9 cellular contexts compared by ENCODE assay signal in the genomic region with DNA sequence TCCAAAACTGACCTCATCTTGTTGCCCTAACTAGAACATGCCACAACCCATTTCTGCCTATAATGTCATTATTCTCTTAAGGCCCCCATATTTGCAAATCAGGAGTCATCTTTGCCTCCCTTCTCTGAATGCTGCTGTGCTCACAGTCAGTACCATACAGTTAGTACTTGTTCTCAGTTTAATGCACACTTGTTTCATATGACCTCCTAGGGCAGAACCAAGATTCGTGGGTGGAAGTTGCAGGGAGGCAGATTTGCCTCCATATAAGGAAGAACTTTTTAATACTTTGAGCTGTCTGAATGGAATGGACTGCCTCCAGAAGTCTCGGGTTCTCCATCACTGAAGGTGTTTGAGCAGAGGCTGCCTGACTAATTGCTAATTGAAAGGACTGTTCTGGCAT. TPM values are rescaled to one million over a fixed set of nuclear protein-coding genes. Genes with fewer than 3 reads are reported as not detected.
DNase-seq lines count a peak whose midpoint lies in the region; ATAC-seq lines count a peak whose summit lies in the region.
"Had no signal": no experiment of that assay in that cellular context is flagged by ENCODE, and none has a peak within 500 bp of the region (broad histone marks: within the 10 kb centered on the region; RNA-seq: fewer than 3 reads in every experiment).

No MANE protein-coding gene starts in this region.

- H3K27ac Mint-ChIP-seq in T-helper 1 cell treated with Interleukin-12 subunit alpha and Interleukin-12 subunit beta and Interleukin-4 antibody, amounts not matched to agents 30 μg/mL and 1 μg/mL, for 36 hours: peak overlapping the region; percentile 75
- peak overlapping the region; percentile 67 to 84 for H3K27ac Mint-ChIP-seq in effector memory CD8-positive, alpha-beta T cell

- peaks cover 65% of the 10 kb centered on the region for H3K4me1 Mint-ChIP-seq in T-helper 1 cell treated with Interleukin-12 subunit alpha and Interleukin-12 subunit beta and Interleukin-4 antibody, amounts not matched to agents 30 μg/mL and 1 μg/mL, for 36 hours (ENCODE audit: low read depth)
- peaks cover 62 to 82% of the 10 kb centered on the region in 2 donors for H3K4me1 Mint-ChIP-seq in effector memory CD8-positive, alpha-beta T cell (ENCODE audit: low read depth in 2 of 2)

- peaks cover 51% of the 10 kb centered on the region for H3K36me3 Mint-ChIP-seq in T-helper 1 cell treated with Interleukin-12 subunit alpha and Interleukin-12 subunit beta and Interleukin-4 antibody, amounts not matched to agents 30 μg/mL and 1 μg/mL, for 36 hours (ENCODE audit: low read depth)
- peaks cover 63% of the 10 kb centered on the region for H3K36me3 Mint-ChIP-seq in effector memory CD8-positive, alpha-beta T cell (ENCODE audit: insufficient read depth)

- H3K27me3 Mint-ChIP-seq in T-helper 1 cell treated with Interleukin-12 subunit alpha and Interleukin-12 subunit beta and Interleukin-4 antibody, amounts not matched to agents 30 μg/mL and 1 μg/mL, for 36 hours (ENCODE audit: low read depth): no peaks in the 10 kb centered on the region
- H3K27me3 Mint-ChIP-seq in effector memory CD8-positive, alpha-beta T cell: no peaks in the 10 kb centered on the region

- H3K9me3 Mint-ChIP-seq in T-helper 1 cell treated with Interleukin-12 subunit alpha and Interleukin-12 subunit beta and Interleukin-4 antibody, amounts not matched to agents 30 μg/mL and 1 μg/mL, for 36 hours: no peaks in the 10 kb centered on the region
- no peaks in the 10 kb centered on the region for H3K9me3 Mint-ChIP-seq in effector memory CD8-positive, alpha-beta T cell

- ATAC-seq in effector memory CD8-positive, alpha-beta T cell (replicated peaks): peak; percentile 26
- no peak for ATAC-seq in GM18868 (IDR thresholded peaks at IDR 0.05; ENCODE audit: unreplicated experiment)
- no peak for ATAC-seq in GM21381 (IDR thresholded peaks at IDR 0.05; ENCODE audit: unreplicated experiment)

- peak; percentile 35 for DNase-seq in GM03348 (ENCODE audit: low spot score)
- no peak for DNase-seq in effector memory CD8-positive, alpha-beta T cell
- DNase-seq in putamen (ENCODE audit: low spot score): peak; percentile 72
- no peak for DNase-seq in posterior vena cava (ENCODE audit: low spot score)
- DNase-seq in NCI-H1694 (lab: John Stamatoyannopoulos, UW): no peak
- DNase-seq: NCI-H524 treated with DMSO at 0.1 percent for 48 hours had no signal

- intact Hi-C loops in posterior vena cava (cut with DNase I): no loop called here

- no peak overlapping the region for H3K4me3 Mint-ChIP-seq in T-helper 1 cell treated with Interleukin-12 subunit alpha and Interleukin-12 subunit beta and Interleukin-4 antibody, amounts not matched to agents 30 μg/mL and 1 μg/mL, for 36 hours
- H3K4me3 Mint-ChIP-seq in effector memory CD8-positive, alpha-beta T cell: peak overlapping the region; percentile 52 to 90

RNA-seq across cellular contexts. Expression of gene CAP1, which starts 9.2 kb away (rescaled TPM):
- 100 to 1,000 TPM; 402 to 489 TPM for total RNA-seq in posterior vena cava

RNA-seq across cellular contexts. Expression of gene PPT1, which starts 47.3 kb away (rescaled TPM):
- total RNA-seq in posterior vena cava: 10 to 100 TPM; 66.2 to 96.3 TPM

Comparison
In these comparisons a context has a peak if more than half of its experiments do, and no peak if none do; other contexts are left out.
1. DNase-seq: peak in GM03348 (single experiment) and putamen (single experiment); none in effector memory CD8-positive, alpha-beta T cell (0 of 3), posterior vena cava (single experiment) and NCI-H1694 (single experiment).